Comparison of ENCODE assay signal across 8 cellular contexts in the genomic region with DNA sequence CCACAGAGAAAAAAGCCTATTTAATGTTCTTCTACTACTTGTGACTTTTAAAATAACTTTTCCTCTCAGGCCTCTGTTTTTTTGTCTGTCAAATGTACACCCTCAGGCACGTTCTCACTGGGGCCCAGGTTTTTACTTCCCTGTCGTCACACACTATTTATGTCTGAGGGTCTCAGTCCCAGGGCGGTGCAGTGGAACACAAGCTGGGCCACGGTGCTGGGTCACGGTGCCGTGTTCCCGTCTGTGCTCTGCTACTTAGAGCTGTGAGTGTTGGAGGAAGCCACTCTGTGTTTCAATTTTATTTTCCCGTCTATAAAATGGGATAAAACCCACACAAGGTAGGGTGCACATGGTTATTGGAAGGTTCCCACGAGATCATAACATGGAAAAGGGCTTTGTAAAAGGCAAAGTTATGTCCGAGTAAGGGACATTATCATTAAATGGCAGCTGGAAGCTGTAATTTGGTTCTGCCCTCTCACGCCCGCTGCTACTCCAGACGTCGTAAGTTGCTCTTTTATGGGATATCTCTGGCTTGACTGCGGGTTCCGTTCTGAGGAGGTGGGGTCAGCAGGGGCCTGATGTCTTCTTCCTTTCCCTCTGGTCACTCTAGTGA.
DNase-seq lines count a peak whose midpoint lies in the region; ATAC-seq and TF ChIP-seq lines count a peak whose summit lies in the region.

No MANE protein-coding gene starts in this region.

- H3K36me3 ChIP-seq in DOHH2 (ENCODE audit: control insufficient read depth, low read length) = no peaks in the 10 kb centered on the region
- H3K36me3 ChIP-seq in neuron (ENCODE audit: insufficient read depth, low read length) = no peaks in the 10 kb centered on the region

- H4K20me1 ChIP-seq in DOHH2 (ENCODE audit: control insufficient read depth, insufficient read depth, low read depth, low read length) = no peaks in the 10 kb centered on the region

- TF ChIP-seq CTCF in DOHH2 (IDR thresholded peaks at IDR 0.05; ENCODE audit: low read depth, low read length, poor library complexity, severe bottlenecking) = no peak
- no peak for TF ChIP-seq CTCF in epithelial cell of esophagus (IDR thresholded peaks at IDR 0.05; ENCODE audit: insufficient read depth, low read depth, low read length, missing control alignments)

- H3K4me3 ChIP-seq in DOHH2 (ENCODE audit: low read length) (peak overlapping the region; percentile 75), epithelial cell of esophagus (ENCODE audit: low read length) (peak overlapping the region; percentile 62), neuron (ENCODE audit: low read length) (peak overlapping the region; percentile 60)

- H3K4me2 ChIP-seq in DOHH2 (ENCODE audit: low read length) = peak overlapping the region; percentile 81

- H3K27ac ChIP-seq in DOHH2 (ENCODE audit: low read depth, low read length) = peak overlapping the region; percentile 31

- DNase-seq in RKO (ENCODE audit: low spot score) (peak; percentile 63), epithelial cell of esophagus (ENCODE audit: low read depth) (no peak), NCI-H345 treated with DMSO at 0.1 percent for 48 hours (lab: John Stamatoyannopoulos, UW; ENCODE audit: unreplicated experiment) (no peak)

- no peaks in the 10 kb centered on the region for H3K27me3 ChIP-seq in DOHH2 (ENCODE audit: control insufficient read depth, low read length)
- no peaks in the 10 kb centered on the region for H3K27me3 ChIP-seq in neuron (ENCODE audit: insufficient read depth, low read length)

- H3K9me2 ChIP-seq in DOHH2 (replicated peaks; ENCODE audit: control insufficient read depth, low read length) = no peaks in the 10 kb centered on the region

- no peaks in the 10 kb centered on the region for H3K9me3 ChIP-seq in DOHH2 (ENCODE audit: control insufficient read depth, insufficient read depth, low read length)
- no peaks in the 10 kb centered on the region for H3K9me3 ChIP-seq in neuron (ENCODE audit: low read length)

- ATAC-seq in GM18861 (IDR thresholded peaks at IDR 0.05; ENCODE audit: unreplicated experiment) (no peak), GM21360 (IDR thresholded peaks at IDR 0.05; ENCODE audit: unreplicated experiment) (no peak), HG03442 (IDR thresholded peaks at IDR 0.05; ENCODE audit: unreplicated experiment) (no peak)

- H2AFZ ChIP-seq in neuron (ENCODE audit: low read depth, low read length) = no peak overlapping the region

- H3K4me1 ChIP-seq in DOHH2 (ENCODE audit: control insufficient read depth, low read length) = peaks cover 34% of the 10 kb centered on the region
- H3K4me1 ChIP-seq in neuron (ENCODE audit: insufficient read depth, low read length) = peaks cover 61% of the 10 kb centered on the region

- peaks cover 9% of the 10 kb centered on the region for H3F3A ChIP-seq in DOHH2 (ENCODE audit: control insufficient read depth, insufficient read depth)

- no peaks in the 10 kb centered on the region for H3K79me2 ChIP-seq in DOHH2 (ENCODE audit: control insufficient read depth, low read length)
